In genomic region chr13:76903544-76904162, GRCh38 we compare ENCODE assay signal across 7 cellular contexts. TPM values are rescaled to one million over a fixed set of nuclear protein-coding genes. Genes with fewer than 3 reads are reported as not detected.
DNase-seq lines count a peak whose midpoint lies in the region; ATAC-seq and TF ChIP-seq lines count a peak whose summit lies in the region.

No MANE protein-coding gene starts in this region.

- no peak for TF ChIP-seq POLR2A in adrenal gland (IDR thresholded peaks at IDR 0.05)
- TF ChIP-seq POLR2A in gastrocnemius medialis (IDR thresholded peaks at IDR 0.05), result no peak

- 16 to 25% (median 21%) methylated on average over 3 of the region's 3 CpGs for WGBS in adrenal gland, 4 donors
- WGBS in heart right ventricle, 2 donors, result 21 to 22% methylated on average over 3 of the region's 3 CpGs

- intact Hi-C loops in adrenal gland (cut with DNase I) (loop anchor here (5.0 to 10.0 kb wide), 3 partner anchors 239 to 1031 kb away; no protein-coding TSS in a partner anchor), heart right ventricle (cut with DNase I) (loop anchor here (1.0 to 10.0 kb wide), 16 partner anchors 81 to 1209 kb away; no protein-coding TSS in a partner anchor), gastrocnemius medialis (cut with DNase I; ENCODE audit: low total_unique reads) (loop anchor here (2.0 to 10.0 kb wide), 3 partner anchors 431 to 1209 kb away; no protein-coding TSS in a partner anchor)

- DNase-seq in GM13976 (ENCODE audit: low spot score) (peak; percentile 60), NCI-H1105 (lab: John Stamatoyannopoulos, UW) (peak; percentile 26), SW 1271 (lab: John Stamatoyannopoulos, UW) (peak; percentile 21 to 78), adrenal gland (peak; percentile 42 to 90 (median 71)), heart right ventricle (peak; percentile 27 to 70), gastrocnemius medialis (peak in 1 of 2 donors; percentile 43)

- TF ChIP-seq CTCF in GM13976 (IDR thresholded peaks at IDR 0.05; ENCODE audit: borderline replicate concordance, control extremely low read depth, extremely low read depth, insufficient read depth, missing control alignments) (peak; percentile 95), adrenal gland (IDR thresholded peaks at IDR 0.05) (peak; percentile 94 to 100 (median 96)), heart right ventricle (IDR thresholded peaks at IDR 0.05) (peak; percentile 92 to 100 (median 99)), gastrocnemius medialis (IDR thresholded peaks at IDR 0.05 in 4 of 5, conservative IDR thresholded peaks at IDR 0.05 in 1 of 5) (peak; percentile 78 to 96 (median 85))

- H3K9me3 ChIP-seq in adrenal gland (replicated peaks in 1 of 3) (no peaks in the 10 kb centered on the region), heart right ventricle (peaks cover 0 to 12% (median 4%) of the 10 kb centered on the region in 11 donors), gastrocnemius medialis (no peaks in the 10 kb centered on the region)

- H3K27me3 ChIP-seq in adrenal gland (no peaks in the 10 kb centered on the region), heart right ventricle (peaks cover 0 to 4% (median 0%) of the 10 kb centered on the region in 7 donors), gastrocnemius medialis (no peaks in the 10 kb centered on the region)

- in situ Hi-C loops in GM13976 (cut with MboI; ENCODE audit: low sequenced_read_pairs, unreplicated experiment), result loop anchor here (25.0 kb wide), 3 partner anchors 416 to 1016 kb away; no protein-coding TSS in a partner anchor
- in situ Hi-C loops in gastrocnemius medialis (cut with MboI; ENCODE audit: low sequenced_read_pairs in 4 of 4), result loop anchor here (5.0 to 25.0 kb wide), 6 partner anchors 239 to 1216 kb away; no protein-coding TSS in a partner anchor

- H3K4me1 ChIP-seq in adrenal gland (replicated peaks in 1 of 2) (no peaks in the 10 kb centered on the region), heart right ventricle (peaks cover 0 to 4% (median 0%) of the 10 kb centered on the region in 9 donors), gastrocnemius medialis (no peaks in the 10 kb centered on the region)

- H3K36me3 ChIP-seq in adrenal gland (replicated peaks in 1 of 2), result no peaks in the 10 kb centered on the region
- H3K36me3 ChIP-seq in heart right ventricle, result no peaks in the 10 kb centered on the region
- no peaks in the 10 kb centered on the region for H3K36me3 ChIP-seq in gastrocnemius medialis

- H3K4me3 ChIP-seq in adrenal gland, result no peak overlapping the region
- H3K4me3 ChIP-seq in heart right ventricle, result no peak overlapping the region
- no peak overlapping the region for H3K4me3 ChIP-seq in gastrocnemius medialis

- H3K27ac ChIP-seq in adrenal gland, result no peak overlapping the region
- H3K27ac ChIP-seq in heart right ventricle, result no peak overlapping the region
- H3K27ac ChIP-seq in gastrocnemius medialis, result no peak overlapping the region

- ATAC-seq in HG02623 (IDR thresholded peaks at IDR 0.05; ENCODE audit: unreplicated experiment) (peak; percentile 94), heart right ventricle (peak in 7 of 8 donors; percentile 73 to 88 (median 83)), gastrocnemius medialis (peak; percentile 83 to 84)

RNA-seq across cellular contexts. Expression of gene KCTD12, which starts 17.4 kb away (rescaled TPM):
- total RNA-seq in adrenal gland (10 to 100 TPM; 37.7 to 80.8 (median 55.0) TPM), heart right ventricle (10 to 100 TPM; 21.0 to 56.5 (median 32.5) TPM), gastrocnemius medialis (10 to 100 TPM; 17.3 to 35.9 (median 27.1) TPM)
- polyA plus RNA-seq in adrenal gland (10 to 100 TPM; 12.6 to 35.3 (median 13.0) TPM), heart right ventricle (10 to 100 TPM; 12.4 to 15.5 TPM)

RNA-seq across cellular contexts. Expression of gene ACOD1, which starts 44.7 kb away (rescaled TPM):
- total RNA-seq in adrenal gland (not detected), heart right ventricle (under 1 TPM in 1 of 10 donors, not detected in 9; 0.51 TPM), gastrocnemius medialis (not detected)
- polyA plus RNA-seq in adrenal gland (not detected), heart right ventricle (not detected)
